23 cellular contexts compared by ENCODE assay signal in genomic region chr9:134945509-134946275, GRCh38. TPM values are rescaled to one million over a fixed set of nuclear protein-coding genes. Genes with fewer than 3 reads are reported as not detected.
DNase-seq lines count a peak whose midpoint lies in the region; ATAC-seq and TF ChIP-seq lines count a peak whose summit lies in the region.
"Had no signal": no experiment of that assay in that cellular context is flagged by ENCODE, and none has a peak within 500 bp of the region (broad histone marks: within the 10 kb centered on the region; RNA-seq: fewer than 3 reads in every experiment).

No MANE protein-coding gene starts in this region.

- H3K4me1 Mint-ChIP-seq in chondrocyte (ENCODE audit: low read depth), result no peaks in the 10 kb centered on the region
- peaks cover 0 to 2% of the 10 kb centered on the region in 2 donors for H3K4me1 Mint-ChIP-seq in stimulated activated naive B cell treated with anti-CD40 and anti-IgM and Interleukin-4, amounts not matched to agents 10 μg/mL and 1 μg/mL and 100 μg/mL, for 72 hours
- H3K4me1 Mint-ChIP-seq: IgD-negative memory B cell had no signal

- DNase-seq in DMS 273 (lab: John Stamatoyannopoulos, UW; ENCODE audit: unreplicated experiment) (peak; percentile 56), DMS 273 treated with DMSO at 0.1 percent for 48 hours (lab: John Stamatoyannopoulos, UW) (no peak), NCI-H524 (lab: John Stamatoyannopoulos, UW) (peak; percentile 92 to 95), chondrocyte (ENCODE audit: low spot score) (peak; percentile 68), pons (ENCODE audit: low spot score) (no peak)
- DNase-seq in stimulated activated naive B cell treated with anti-CD40 and anti-IgM and Interleukin-4, amounts not matched to agents 10 μg/mL and 1 μg/mL and 100 μg/mL, for 72 hours, result no peak
- DNase-seq in effector CD8-positive, alpha-beta T cell (lab: John Stamatoyannopoulos, UW), result no peak
- DNase-seq: ACHN; CD4-positive, alpha-beta T cell; COR-L47; Karpas-422; MV-4-11; NCI-H187 treated with DMSO at 0.1 percent for 48 hours; NCI-H2107; NCI-H2227 treated with DMSO at 0.1 percent for 48 hours; NCI-H510A; NCI-H774; OCI-M1; SHP77 had no signal

- H3K36me3 Mint-ChIP-seq in chondrocyte (ENCODE audit: low read depth), result no peaks in the 10 kb centered on the region
- no peaks in the 10 kb centered on the region for H3K36me3 Mint-ChIP-seq in stimulated activated naive B cell treated with anti-CD40 and anti-IgM and Interleukin-4, amounts not matched to agents 10 μg/mL and 1 μg/mL and 100 μg/mL, for 72 hours
- H3K36me3 Mint-ChIP-seq: IgD-negative memory B cell had no signal

- ATAC-seq in stimulated activated naive B cell treated with anti-CD40 and anti-IgM and Interleukin-4, amounts not matched to agents 10 μg/mL and 1 μg/mL and 100 μg/mL, for 72 hours (replicated peaks), result peak; percentile 49 to 65
- no peak for ATAC-seq in GM19397 (IDR thresholded peaks at IDR 0.05; ENCODE audit: unreplicated experiment)

- H3K9me3 Mint-ChIP-seq in chondrocyte (ENCODE audit: low read depth), result no peaks in the 10 kb centered on the region
- no peaks in the 10 kb centered on the region for H3K9me3 Mint-ChIP-seq in stimulated activated naive B cell treated with anti-CD40 and anti-IgM and Interleukin-4, amounts not matched to agents 10 μg/mL and 1 μg/mL and 100 μg/mL, for 72 hours
- H3K9me3 Mint-ChIP-seq: CD4-positive, alpha-beta T cell; IgD-negative memory B cell had no signal

- H3K27ac Mint-ChIP-seq in chondrocyte (ENCODE audit: unreplicated experiment), result no peak overlapping the region
- H3K27ac Mint-ChIP-seq in stimulated activated naive B cell treated with anti-CD40 and anti-IgM and Interleukin-4, amounts not matched to agents 10 μg/mL and 1 μg/mL and 100 μg/mL, for 72 hours, result no peak overlapping the region
- H3K27ac Mint-ChIP-seq: CD4-positive, alpha-beta T cell; IgD-negative memory B cell had no signal

- H3K27me3 Mint-ChIP-seq in chondrocyte (ENCODE audit: low read depth), result peaks cover 35% of the 10 kb centered on the region
- peaks cover 2 to 15% of the 10 kb centered on the region in 2 donors for H3K27me3 Mint-ChIP-seq in stimulated activated naive B cell treated with anti-CD40 and anti-IgM and Interleukin-4, amounts not matched to agents 10 μg/mL and 1 μg/mL and 100 μg/mL, for 72 hours
- H3K27me3 Mint-ChIP-seq: CD4-positive, alpha-beta T cell had no signal

- no peak for TF ChIP-seq CTCF in chondrocyte (IDR thresholded peaks at IDR 0.05)

- H3K4me3 Mint-ChIP-seq in chondrocyte (ENCODE audit: unreplicated experiment), result no peak overlapping the region
- no peak overlapping the region for H3K4me3 Mint-ChIP-seq in stimulated activated naive B cell treated with anti-CD40 and anti-IgM and Interleukin-4, amounts not matched to agents 10 μg/mL and 1 μg/mL and 100 μg/mL, for 72 hours
- H3K4me3 Mint-ChIP-seq: CD4-positive, alpha-beta T cell; IgD-negative memory B cell had no signal

RNA-seq across cellular contexts. Expression of gene FCN1, which starts 28.0 kb away (rescaled TPM):
- total RNA-seq in chondrocyte, result not detected in 3 replicates
- total RNA-seq: G401, M059J had no signal

Comparison
In these comparisons a context has a peak if more than half of its experiments do, and no peak if none do; other contexts are left out.
1. DNase-seq: peak in DMS 273 (single experiment), NCI-H524 (2 of 2) and chondrocyte (single experiment); none in DMS 273 treated with DMSO at 0.1 percent for 48 hours (single experiment), stimulated activated naive B cell treated with anti-CD40 and anti-IgM and Interleukin-4, amounts not matched to agents 10 μg/mL and 1 μg/mL and 100 μg/mL, for 72 hours (single experiment), effector CD8-positive, alpha-beta T cell (single experiment) and pons (single experiment).